Comparison of ENCODE assay signal across 6 cellular contexts in the genomic region with DNA sequence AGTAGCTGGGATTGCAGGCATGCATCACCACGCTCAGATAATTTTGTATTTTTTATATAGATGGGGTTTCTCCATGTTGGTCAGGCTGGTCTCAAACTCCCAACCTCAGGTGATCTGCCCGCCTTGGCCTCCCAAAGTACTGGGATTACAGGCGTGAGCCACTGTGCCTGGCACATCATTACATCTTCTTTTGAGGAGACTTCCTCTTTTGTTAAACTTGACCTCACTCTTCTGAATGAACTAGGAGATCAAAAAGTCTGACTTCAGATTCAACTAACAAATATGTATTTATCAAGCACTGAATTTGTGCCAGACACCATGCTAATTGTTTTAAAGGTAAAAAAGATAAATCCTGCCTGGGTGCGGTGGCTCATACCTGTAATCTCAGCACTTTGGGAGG. TPM values are rescaled to one million over a fixed set of nuclear protein-coding genes. Genes with fewer than 3 reads are reported as not detected.
"Had no signal": no experiment of that assay in that cellular context is flagged by ENCODE, and none has a peak within 500 bp of the region (broad histone marks: within the 10 kb centered on the region; RNA-seq: fewer than 3 reads in every experiment).

No MANE protein-coding gene starts in this region.

RNA-seq across cellular contexts. Expression of a gene that starts 7.7 kb away (rescaled TPM):
- total RNA-seq: activated B cell treated with CpG ODN at 0.5 μM for 24 hours; activated CD4-positive, alpha-beta memory T cell treated with anti-CD3 and anti-CD28 coated beads for 36 hours; activated CD4-positive, alpha-beta T cell treated with anti-CD3 and anti-CD28 coated beads, Interleukin-2, amount 10 ng/mL, durations not matched to agents 24 days and 14 days; activated T-helper 1 cell treated with anti-CD3 and anti-CD28 coated beads, Interleukin-12 subunit alpha, Interleukin-12 subunit beta, Interleukin-2, Interleukin-4 antibody, amounts not matched to agents 30 ng/mL and 10 ng/mL and 1 ng/mL, durations not matched to agents 14 hours and 24 hours and 36 hours; PC-9; SK-MEL-5 had no signal

RNA-seq across cellular contexts. Expression of a gene that starts 36.8 kb away (rescaled TPM):
- total RNA-seq: activated CD4-positive, alpha-beta memory T cell treated with anti-CD3 and anti-CD28 coated beads for 36 hours; activated CD4-positive, alpha-beta T cell treated with anti-CD3 and anti-CD28 coated beads, Interleukin-2, amount 10 ng/mL, durations not matched to agents 24 days and 14 days; activated T-helper 1 cell treated with anti-CD3 and anti-CD28 coated beads, Interleukin-12 subunit alpha, Interleukin-12 subunit beta, Interleukin-2, Interleukin-4 antibody, amounts not matched to agents 30 ng/mL and 10 ng/mL and 1 ng/mL, durations not matched to agents 14 hours and 24 hours and 36 hours had no signal
